24 cellular contexts compared by ENCODE assay signal in the genomic region with DNA sequence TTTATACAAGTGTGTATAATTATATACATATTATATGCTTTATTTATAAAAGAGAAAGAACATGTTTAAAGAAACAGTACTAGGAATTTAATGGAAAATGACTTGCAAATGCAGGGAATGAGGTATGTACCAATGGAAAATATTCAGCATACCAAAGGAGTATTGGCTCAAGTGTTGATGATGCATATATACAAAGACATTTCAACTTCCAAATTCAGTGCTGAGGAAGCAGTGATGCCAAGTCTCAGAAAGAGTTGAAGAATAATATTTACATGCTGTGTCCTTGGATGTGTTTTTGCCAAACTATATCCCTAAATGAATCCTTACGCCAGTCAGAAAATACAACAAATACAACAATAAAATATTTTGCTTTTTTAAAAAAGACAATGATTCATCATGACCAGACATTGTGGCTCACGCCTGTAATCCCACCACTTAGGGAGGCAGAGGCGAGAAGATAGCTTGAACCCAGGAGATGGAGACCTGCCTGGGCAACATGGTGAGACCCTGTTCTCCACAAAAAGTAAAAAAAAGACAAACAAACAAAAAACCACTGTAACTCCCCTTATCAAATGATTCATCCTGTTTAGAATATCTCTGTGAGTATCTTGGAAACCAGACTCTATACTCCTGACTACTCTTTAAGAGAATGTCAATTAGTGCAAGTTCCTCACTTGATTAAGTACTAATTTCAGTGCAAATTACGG.
DNase-seq lines count a peak whose midpoint lies in the region; TF ChIP-seq lines count a peak whose summit lies in the region.
"Had no signal": no experiment of that assay in that cellular context is flagged by ENCODE, and none has a peak within 500 bp of the region (broad histone marks: within the 10 kb centered on the region; RNA-seq: fewer than 3 reads in every experiment).

No MANE protein-coding gene starts in this region.

- H2AK5ac ChIP-seq in trophoblast cell (ENCODE audit: low read length), result no peak overlapping the region

- H3K4me3 ChIP-seq in fibroblast of pulmonary artery (replicated peaks; ENCODE audit: low read depth, low read length), result no peak overlapping the region
- no peak overlapping the region for H3K4me3 ChIP-seq in trophoblast cell (ENCODE audit: low read depth, low read length)
- H3K4me3 ChIP-seq: adrenal gland, esophagus squamous epithelium had no signal

- H4K91ac ChIP-seq in trophoblast cell (ENCODE audit: low read depth, low read length), result no peak overlapping the region

- H3K4ac ChIP-seq in trophoblast cell (ENCODE audit: low read depth, low read length), result no peak overlapping the region

- no peak overlapping the region for H2BK12ac ChIP-seq in trophoblast cell (ENCODE audit: low read length)

- peak; percentile 72 for DNase-seq in AG09319 (ENCODE audit: extremely low read depth, low read depth)
- peak; percentile 84 for DNase-seq in amniotic epithelial cell (ENCODE audit: low read depth)
- DNase-seq in fibroblast of pulmonary artery (ENCODE audit: low read depth), result peak; percentile 57
- peak in 1 of 2 donors; percentile 9 for DNase-seq in trophoblast cell
- no peak for DNase-seq in activated CD4-positive, CD25-positive, alpha-beta regulatory T cell (lab: John Stamatoyannopoulos, UW)
- no peak for DNase-seq in stimulated activated CD4-positive, alpha-beta T cell treated with anti-CD3 and anti-CD28 coated beads, Interleukin-4, amount 100 ng/mL, for 1 hour
- no peak for DNase-seq in NCI-H2107 treated with DMSO at 0.1 percent for 48 hours (lab: John Stamatoyannopoulos, UW; ENCODE audit: unreplicated experiment)
- no peak for DNase-seq in nucleus accumbens (lab: John Stamatoyannopoulos, UW)
- DNase-seq: ACHN; activated CD4-positive, alpha-beta T cell treated with anti-CD3 and anti-CD28 coated beads, Interleukin-2, amount 10 ng/mL, durations not matched to agents 7 days and 5 days; activated CD8-positive, alpha-beta memory T cell treated with anti-CD3 and anti-CD28 coated beads, Interleukin-2, amount 50 U/mL, for 48 hours; activated gamma-delta T cell; adrenal gland; DMS79; effector CD8-positive, alpha-beta T cell; esophagus squamous epithelium; Kasumi-1; left cardiac atrium; NCI-H1417 treated with DMSO at 0.1 percent for 48 hours; NCI-H774; OCI-M1; SHP77; stimulated activated CD8-positive, alpha-beta memory T cell treated with anti-CD3 and anti-CD28 coated beads, Interleukin-4, amount 100 ng/mL, for 48 hours; T-helper 1 cell had no signal

- H3K79me1 ChIP-seq in trophoblast cell (ENCODE audit: low read length), result peaks cover 2% of the 10 kb centered on the region

- no peak overlapping the region for H2BK5ac ChIP-seq in trophoblast cell (ENCODE audit: low read depth, low read length, poor library complexity)

- no peak overlapping the region for H2AFZ ChIP-seq in trophoblast cell (ENCODE audit: insufficient read depth, low read length, poor library complexity)

- no peak for TF ChIP-seq CTCF in AG09319 (IDR thresholded peaks at IDR 0.05; ENCODE audit: low read depth, low read length)
- no peak for TF ChIP-seq CTCF in fibroblast of pulmonary artery (IDR thresholded peaks at IDR 0.05; ENCODE audit: low read length, missing control alignments)

- peak overlapping the region; percentile 69 for H3K27ac ChIP-seq in trophoblast cell (ENCODE audit: low read depth, low read length)
- H3K27ac ChIP-seq: adrenal gland, esophagus squamous epithelium had no signal

- H3K9me3 ChIP-seq in trophoblast cell (ENCODE audit: insufficient read depth, low read depth, low read length), result no peaks in the 10 kb centered on the region
- H3K9me3 ChIP-seq: adrenal gland, esophagus squamous epithelium had no signal

- H3K23ac ChIP-seq in trophoblast cell (ENCODE audit: low read length), result no peak overlapping the region

- H3K79me2 ChIP-seq in trophoblast cell (ENCODE audit: control insufficient read depth, insufficient read depth, low read length, poor library complexity), result no peaks in the 10 kb centered on the region

- H3K27me3 ChIP-seq in trophoblast cell (ENCODE audit: insufficient read depth, low read length), result no peaks in the 10 kb centered on the region
- H3K27me3 ChIP-seq: adrenal gland, esophagus squamous epithelium had no signal

- no CpG with 5 or more reads among the region's 4 CpGs for WGBS in trophoblast cell (ENCODE audit: extremely low coverage, insufficient coverage, insufficient read length)

- peaks cover 0 to 5% of the 10 kb centered on the region in 2 experiments for H3K4me1 ChIP-seq in trophoblast cell (ENCODE audit: control insufficient read depth in 1 of 2, insufficient read depth in 2 of 2, low read length in 2 of 2)
- H3K4me1 ChIP-seq: adrenal gland, esophagus squamous epithelium had no signal

- no peak overlapping the region for H3K4me2 ChIP-seq in trophoblast cell (ENCODE audit: low read length)

- no peak overlapping the region for H3K14ac ChIP-seq in trophoblast cell (ENCODE audit: low read length)

- H3K9ac ChIP-seq in trophoblast cell (ENCODE audit: low read length), result no peak overlapping the region

- no peak overlapping the region for H4K12ac ChIP-seq in trophoblast cell (ENCODE audit: low read depth, low read length)

- H3K36me3 ChIP-seq in trophoblast cell (ENCODE audit: control insufficient read depth in 1 of 2, insufficient read depth in 2 of 2, low read length in 2 of 2), result no peaks in the 10 kb centered on the region
- H3K36me3 ChIP-seq: adrenal gland, esophagus squamous epithelium had no signal

- no peak overlapping the region for H4K8ac ChIP-seq in trophoblast cell (ENCODE audit: low read depth, low read length)

- H3K18ac ChIP-seq in trophoblast cell (ENCODE audit: low read length), result no peak overlapping the region

- H2BK120ac ChIP-seq in trophoblast cell (ENCODE audit: insufficient read depth, low read length, poor library complexity), result no peak overlapping the region

Comparison
In these comparisons a context has a peak if more than half of its experiments do, and no peak if none do; other contexts are left out.
1. DNase-seq: peak in AG09319 (single experiment), amniotic epithelial cell (single experiment) and fibroblast of pulmonary artery (single experiment); none in activated CD4-positive, CD25-positive, alpha-beta regulatory T cell (0 of 4), stimulated activated CD4-positive, alpha-beta T cell treated with anti-CD3 and anti-CD28 coated beads, Interleukin-4, amount 100 ng/mL, for 1 hour (single experiment), NCI-H2107 treated with DMSO at 0.1 percent for 48 hours (single experiment) and nucleus accumbens (0 of 56).